Comparison of ENCODE assay signal across 27 cellular contexts in the genomic region with DNA sequence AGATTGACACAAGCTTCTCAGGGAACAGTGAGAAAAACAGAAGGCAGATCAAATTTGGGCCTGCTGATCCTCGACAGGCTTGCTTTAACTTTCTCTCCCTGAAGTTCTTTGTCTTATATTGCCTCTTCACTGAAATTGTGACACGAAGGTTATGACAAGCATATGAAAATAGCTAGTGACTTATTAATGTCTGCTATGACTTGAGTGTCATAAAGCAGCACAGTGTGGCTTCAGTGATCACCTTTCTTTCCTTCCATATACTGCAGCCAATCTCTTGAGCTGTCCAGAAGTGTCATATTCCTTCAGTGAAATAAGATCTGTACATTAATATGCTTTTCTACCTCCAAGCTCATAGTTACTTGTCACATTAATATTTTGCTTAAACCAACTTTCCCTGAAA.
DNase-seq lines count a peak whose midpoint lies in the region; ATAC-seq, FAIRE-seq and TF ChIP-seq lines count a peak whose summit lies in the region.
"Had no signal": no experiment of that assay in that cellular context is flagged by ENCODE, and none has a peak within 500 bp of the region (broad histone marks: within the 10 kb centered on the region; RNA-seq: fewer than 3 reads in every experiment).

No MANE protein-coding gene starts in this region.

- no peak overlapping the region for H3K4me3 ChIP-seq in GM12878
- no peak overlapping the region for H3K4me3 ChIP-seq in spleen
- H3K4me3 ChIP-seq: MG63, SJSA1 had no signal

- H3K4me1 ChIP-seq in GM12878 (ENCODE audit: control insufficient read depth, insufficient read depth, low read length) (no peaks in the 10 kb centered on the region), spleen (no peaks in the 10 kb centered on the region)
- H3K4me1 ChIP-seq: BE2C, SJSA1 had no signal

- H3K27ac ChIP-seq in GM12878 (ENCODE audit: control insufficient read depth, insufficient read depth) (no peak overlapping the region), spleen (no peak overlapping the region)
- H3K27ac ChIP-seq: 22Rv1, SJSA1 had no signal

- no peaks in the 10 kb centered on the region for H3K9me3 ChIP-seq in GM12878 (replicated peaks; ENCODE audit: control insufficient read depth, insufficient read depth, low read length)
- peaks cover 0 to 20% (median 7%) of the 10 kb centered on the region in 8 donors for H3K9me3 ChIP-seq in spleen
- H3K9me3 ChIP-seq: BE2C, MG63, SJSA1 had no signal

- no peak for TF ChIP-seq RAD21 in GM12878 (IDR thresholded peaks at IDR 0.05; ENCODE audit: insufficient read depth, low read depth, low read length)

- H3K9ac ChIP-seq in GM12878 (ENCODE audit: control insufficient read depth, insufficient read depth, low read length): no peak overlapping the region

- H3K36me3 ChIP-seq in GM12878 (ENCODE audit: control insufficient read depth in 2 of 2, insufficient read depth in 2 of 2, low read length in 1 of 2): no peaks in the 10 kb centered on the region
- H3K36me3 ChIP-seq in spleen: no peaks in the 10 kb centered on the region
- H3K36me3 ChIP-seq: BE2C, MG63, SJSA1 had no signal

- RAD21 ChIA-PET in GM12878 (lab: Charles Lee; ENCODE audit: unreplicated experiment): interaction anchor here (1.4 kb wide), 1 partner anchor 10 kb away, joined by 3 read pairs; no protein-coding TSS in a partner anchor

- no peaks in the 10 kb centered on the region for H3K79me2 ChIP-seq in GM12878 (ENCODE audit: control insufficient read depth, insufficient read depth, low read length)

- DNase-seq in NCI-H2171 treated with DMSO at 0.1 percent for 48 hours (lab: John Stamatoyannopoulos, UW) (peak; percentile 10), NCI-H2171 (lab: John Stamatoyannopoulos, UW) (no peak), GM12878 (ENCODE audit: low read depth, low spot score) (no peak), spleen (no peak)
- DNase-seq in activated CD4-positive, alpha-beta T cell treated with anti-CD3 and anti-CD28 coated beads, Interleukin-2, amount 50 U/mL, for 48 hours: no peak
- DNase-seq in activated CD8-positive, alpha-beta memory T cell treated with anti-CD3 and anti-CD28 coated beads, Interleukin-2, amount 50 U/mL, for 48 hours: no peak
- DNase-seq: BE2C; CD8-positive, alpha-beta memory T cell; DMS 273 treated with DMSO at 0.1 percent for 48 hours; DND-41; H7; IMR-90; KG1; MG63; NCI-H1105 treated with DMSO at 0.1 percent for 48 hours; NCI-H146; NCI-H1930; NCI-H2107; NCI-H526 treated with DMSO at 0.1 percent for 48 hours; Right ventricle myocardium superior; RPMI8226; T-cell had no signal

- POLR2A ChIA-PET in GM12878 (lab: Charles Lee): no interaction called here

- 0% methylated on average over 2 of the region's 2 CpGs for WGBS in GM12878 (ENCODE audit: insufficient coverage, insufficient replicate concordance, low lambda C conversion rate, missing lambda C conversion rate)
- WGBS in spleen, 5 donors: 57 to 83% (median 71%) methylated on average over 2 of the region's 2 CpGs

- no peak overlapping the region for H3K4me2 ChIP-seq in GM12878 (ENCODE audit: control insufficient read depth, insufficient read depth)

- no peaks in the 10 kb centered on the region for H3K27me3 ChIP-seq in GM12878 (replicated peaks in 1 of 2; ENCODE audit: control insufficient read depth in 2 of 2, insufficient read depth in 2 of 2, low read length in 1 of 2)
- no peaks in the 10 kb centered on the region for H3K27me3 ChIP-seq in spleen (replicated peaks in 1 of 7)
- H3K27me3 ChIP-seq: BE2C, MG63, SJSA1 had no signal

- TF ChIP-seq CTCF in GM12878 (IDR thresholded peaks at IDR 0.05 in 2 of 3, conservative IDR thresholded peaks at IDR 0.05 in 1 of 3; ENCODE audit: control insufficient read depth in 2 of 3, extremely low read depth in 1 of 3, insufficient read depth in 1 of 3, low read depth in 3 of 3, low read length in 3 of 3): no peak
- TF ChIP-seq CTCF in spleen (IDR thresholded peaks at IDR 0.05 in 8 of 11, conservative IDR thresholded peaks at IDR 0.05 in 3 of 11): no peak

- in situ Hi-C loops in GM12878 (cut with MboI): no loop called here

- no peak for TF ChIP-seq EP300 in GM12878 (IDR thresholded peaks at IDR 0.05; ENCODE audit: borderline replicate concordance in 1 of 2, control insufficient read depth in 1 of 2, low read depth in 2 of 2, low read length in 2 of 2)

- BruUV-seq in GM12878 (replicated peaks; lab: Mats Ljungman, UMichigan): no TSS peak

- ATAC-seq in GM19463 (IDR thresholded peaks at IDR 0.05; ENCODE audit: unreplicated experiment) (peak; percentile 87), HG03159 (IDR thresholded peaks at IDR 0.05; ENCODE audit: unreplicated experiment) (peak; percentile 65), GM12878 (peak; percentile 60)
- ATAC-seq: T-cell had no signal

- CTCF ChIA-PET in GM12878 (lab: Yijun Ruan, JAX): interaction anchor here (0.8 kb wide), 1 partner anchor 8 kb away, joined by 3 read pairs; no protein-coding TSS in a partner anchor

- no peak for FAIRE-seq in GM12878 (lab: Jason Lieb, UNC)
- FAIRE-seq: GM18507 had no signal

- H4K20me1 ChIP-seq in GM12878 (ENCODE audit: control insufficient read depth, insufficient read depth): no peaks in the 10 kb centered on the region

- no peak overlapping the region for H2AFZ ChIP-seq in GM12878 (ENCODE audit: control insufficient read depth, low read depth, low read length)

- intact Hi-C loops in GM12878 (cut with micrococcal nuclease; ENCODE audit: unreplicated experiment) (no loop called here), spleen (cut with DNase I; ENCODE audit: low total_unique reads) (no loop called here)

- TF ChIP-seq POLR2A in GM12878 (IDR thresholded peaks at IDR 0.05; ENCODE audit: low read depth, low read length) (no peak), spleen (IDR thresholded peaks at IDR 0.05) (no peak)

- SMC1A ChIA-PET in GM12878 (lab: Charles Lee; ENCODE audit: uncharacterized antibody, unreplicated experiment): no interaction called here

TF ChIP-seq in GM12878, 131 proteins besides CTCF, POLR2A, EP300 and RAD21:
- TF ChIP-seq MTA2 (IDR thresholded peaks at IDR 0.05; ENCODE audit: low read depth) (no peak), MEF2A (IDR thresholded peaks at IDR 0.05; ENCODE audit: insufficient read depth, low read depth, low read length) (no peak), CBFB (IDR thresholded peaks at IDR 0.05; ENCODE audit: low read depth) (no peak), JUNB (IDR thresholded peaks at IDR 0.05) (no peak), KDM1A (IDR thresholded peaks at IDR 0.05; ENCODE audit: borderline replicate concordance) (no peak), CREB1 (IDR thresholded peaks at IDR 0.05; ENCODE audit: low read depth) (no peak), MXI1 (IDR thresholded peaks at IDR 0.05; ENCODE audit: low read depth, low read length) (no peak), FOXK2 (IDR thresholded peaks at IDR 0.05) (no peak), ZNF24 (IDR thresholded peaks at IDR 0.05) (no peak), NFYA (IDR thresholded peaks at IDR 0.05; ENCODE audit: borderline replicate concordance, low read depth, low read length) (no peak), ZBED1 (IDR thresholded peaks at IDR 0.05; ENCODE audit: borderline replicate concordance) (no peak)
